Comparison of ENCODE assay signal across 17 cellular contexts in the genomic region with DNA sequence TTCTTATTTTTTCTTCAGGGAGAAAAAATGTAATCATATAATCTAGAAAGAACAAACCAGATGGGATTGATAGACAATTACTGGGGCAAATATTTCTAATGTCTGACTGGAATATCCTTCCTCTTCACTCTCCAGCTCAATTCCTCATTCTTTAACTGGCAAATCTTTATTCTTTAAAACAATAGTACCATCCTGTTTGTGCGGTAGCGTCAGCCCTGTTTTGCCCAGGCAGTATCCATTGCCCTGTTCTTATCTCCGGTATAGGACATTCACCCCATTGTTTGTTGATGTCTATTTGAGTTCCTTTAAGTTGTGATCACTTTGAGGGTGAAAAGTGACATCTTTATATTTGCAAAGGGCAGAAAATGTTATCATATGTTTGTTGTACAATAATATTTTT.
A peak's percentile ranks its signal among the peaks of the same experiment; 100 is the strongest.
DNase-seq lines count a peak whose midpoint lies in the region; ATAC-seq and TF ChIP-seq lines count a peak whose summit lies in the region.
"Had no signal": no experiment of that assay in that cellular context is flagged by ENCODE, and none has a peak within 500 bp of the region (broad histone marks: within the 10 kb centered on the region; RNA-seq: fewer than 3 reads in every experiment).

No MANE protein-coding gene starts in this region.

- peaks cover 0 to 4% of the 10 kb centered on the region in 2 experiments; a peak in 1 of 4 replicates for H3K4me1 ChIP-seq in SK-N-SH (ENCODE audit: control insufficient read depth in 1 of 2, insufficient read depth in 2 of 2, low read depth in 1 of 2, low read length in 1 of 2)
- H3K4me1 ChIP-seq in HAP-1 = no peaks in the 10 kb centered on the region; the same call in 1 of the 2 replicates
- H3K4me1 ChIP-seq: A549 had no signal

- H3K4me3 ChIP-seq in SK-N-SH (ENCODE audit: low read depth in 2 of 2, low read length in 1 of 2) (no peak overlapping the region), HAP-1 (no peak overlapping the region)
- H3K4me3 ChIP-seq: A549 had no signal

- H3K4me2 ChIP-seq in SK-N-SH = no peak overlapping the region
- H3K4me2 ChIP-seq: A549 had no signal

- peak overlapping the region; percentile 4; the same call in 1 of the 2 replicates for H3K9ac ChIP-seq in SK-N-SH

- H3K27ac Mint-ChIP-seq in osteocyte (ENCODE audit: unreplicated experiment) = peak overlapping the region; percentile 57
- H3K27ac Mint-ChIP-seq: CD4-positive, alpha-beta memory T cell; H9; IgD-negative memory B cell had no signal

- CTCF ChIA-PET in SK-N-SH (lab: Yijun Ruan, JAX) = no interaction called here

- no peaks in the 10 kb centered on the region for H3K9me2 ChIP-seq in SK-N-SH

- H3K27ac ChIP-seq in SK-N-SH (ENCODE audit: low read depth in 2 of 2, low read length in 1 of 2) = peak overlapping the region in 1 of 2 experiments; percentile 75; a peak in 3 of 4 replicates
- H3K27ac ChIP-seq: 22Rv1, A549, C4-2B had no signal

- no peaks in the 10 kb centered on the region for H3K27me3 Mint-ChIP-seq in osteocyte (ENCODE audit: unreplicated experiment)
- H3K27me3 Mint-ChIP-seq: CD4-positive, alpha-beta memory T cell; IgD-negative memory B cell had no signal

- H3K36me3 Mint-ChIP-seq in osteocyte (ENCODE audit: unreplicated experiment) = no peaks in the 10 kb centered on the region
- H3K36me3 Mint-ChIP-seq: CD4-positive, alpha-beta memory T cell; IgD-negative memory B cell had no signal

- no peaks in the 10 kb centered on the region for H3K27me3 ChIP-seq in SK-N-SH (ENCODE audit: insufficient read depth)
- H3K27me3 ChIP-seq in HAP-1 (ENCODE audit: low read depth) = peaks cover 3% of the 10 kb centered on the region; the same call in 1 of the 2 replicates

- no peak for ATAC-seq in SK-N-SH treated with all-trans-retinoic acid at 6 μM for 48 hours
- ATAC-seq in GM19395 (IDR thresholded peaks at IDR 0.05; ENCODE audit: unreplicated experiment) = no peak
- ATAC-seq: A549 had no signal

- H3K36me3 ChIP-seq in SK-N-SH (replicated peaks in 1 of 2; ENCODE audit: control insufficient read depth in 1 of 2, insufficient read depth in 2 of 2, low read length in 1 of 2) (no peaks in the 10 kb centered on the region), HAP-1 (replicated peaks) (no peaks in the 10 kb centered on the region)

- H3K4me1 Mint-ChIP-seq in osteocyte (ENCODE audit: unreplicated experiment) = peaks cover 50% of the 10 kb centered on the region
- H3K4me1 Mint-ChIP-seq: CD4-positive, alpha-beta memory T cell; IgD-negative memory B cell had no signal

- TF ChIP-seq CTCF in SK-N-SH (IDR thresholded peaks at IDR 0.05) (no peak), osteocyte (IDR thresholded peaks at IDR 0.05) (no peak)

- DNase-seq in SK-N-SH (no peak), glomerular endothelial cell (ENCODE audit: extremely low read depth, low read depth, low spot score) (peak; percentile 18), osteocyte (ENCODE audit: extremely low spot score, unreplicated experiment) (no peak), NCI-H774 (lab: John Stamatoyannopoulos, UW) (no peak), HAP-1 (ENCODE audit: low spot score in 2 of 2) (no peak)
- DNase-seq: AML-193; CD4-positive, alpha-beta memory T cell; DMS153; DMS79 treated with DMSO at 0.1 percent for 48 hours; GF-D8; H9 had no signal

- TF ChIP-seq RAD21 in SK-N-SH (IDR thresholded peaks at IDR 0.05; ENCODE audit: low read length) = no peak

- peaks cover 41% of the 10 kb centered on the region for H3F3A ChIP-seq in SK-N-SH (replicated peaks; ENCODE audit: insufficient read depth)

- no peak overlapping the region for H3K4me3 Mint-ChIP-seq in osteocyte (ENCODE audit: unreplicated experiment)
- H3K4me3 Mint-ChIP-seq: CD4-positive, alpha-beta memory T cell; H9; IgD-negative memory B cell had no signal

- H4K20me1 ChIP-seq in SK-N-SH (ENCODE audit: insufficient read depth) = no peaks in the 10 kb centered on the region

- TF ChIP-seq EP300 in SK-N-SH (IDR thresholded peaks at IDR 0.05; ENCODE audit: borderline replicate concordance in 1 of 2, low read depth in 1 of 2, low read length in 1 of 2) = no peak

- H2AFZ ChIP-seq in SK-N-SH (ENCODE audit: low read depth) = no peak overlapping the region

- 60% methylated on average over 3 of the region's 3 CpGs for WGBS in SK-N-SH (ENCODE audit: low lambda C conversion rate)

- no peaks in the 10 kb centered on the region for H3K9me3 ChIP-seq in SK-N-SH
- no peaks in the 10 kb centered on the region for H3K9me3 ChIP-seq in HAP-1
- H3K9me3 ChIP-seq: A549 had no signal

- POLR2A ChIA-PET in SK-N-SH (lab: Yijun Ruan, JAX) = no interaction called here

- in situ Hi-C loops in HAP-1 (cut with MboI; ENCODE audit: low sequenced_read_pairs) = no loop called here

- H3K9me3 Mint-ChIP-seq in osteocyte (ENCODE audit: unreplicated experiment) = no peaks in the 10 kb centered on the region
- H3K9me3 Mint-ChIP-seq: H9 had no signal

- no peaks in the 10 kb centered on the region for H3K79me2 ChIP-seq in SK-N-SH (ENCODE audit: insufficient read depth)

TF ChIP-seq in SK-N-SH, 30 proteins besides CTCF, POLR2A, EP300 and RAD21:
- TF ChIP-seq RXRA (IDR thresholded peaks at IDR 0.05; ENCODE audit: borderline replicate concordance, low read depth) (no peak), ELF1 (IDR thresholded peaks at IDR 0.05) (no peak), SIN3A (IDR thresholded peaks at IDR 0.05; ENCODE audit: borderline replicate concordance, low read depth, low read length) (no peak), SMC3 (IDR thresholded peaks at IDR 0.05; ENCODE audit: low read depth, low read length) (no peak), RCOR1 (IDR thresholded peaks at IDR 0.05; ENCODE audit: low read length) (no peak), FOXM1 (IDR thresholded peaks at IDR 0.05; ENCODE audit: low read depth) (no peak)

TF ChIP-seq in SK-N-SH treated with all-trans-retinoic acid at 6 μM for 48 hours, 23 proteins besides CTCF, POLR2A, EP300 and RAD21:
- TF ChIP-seq, protein P1, sequence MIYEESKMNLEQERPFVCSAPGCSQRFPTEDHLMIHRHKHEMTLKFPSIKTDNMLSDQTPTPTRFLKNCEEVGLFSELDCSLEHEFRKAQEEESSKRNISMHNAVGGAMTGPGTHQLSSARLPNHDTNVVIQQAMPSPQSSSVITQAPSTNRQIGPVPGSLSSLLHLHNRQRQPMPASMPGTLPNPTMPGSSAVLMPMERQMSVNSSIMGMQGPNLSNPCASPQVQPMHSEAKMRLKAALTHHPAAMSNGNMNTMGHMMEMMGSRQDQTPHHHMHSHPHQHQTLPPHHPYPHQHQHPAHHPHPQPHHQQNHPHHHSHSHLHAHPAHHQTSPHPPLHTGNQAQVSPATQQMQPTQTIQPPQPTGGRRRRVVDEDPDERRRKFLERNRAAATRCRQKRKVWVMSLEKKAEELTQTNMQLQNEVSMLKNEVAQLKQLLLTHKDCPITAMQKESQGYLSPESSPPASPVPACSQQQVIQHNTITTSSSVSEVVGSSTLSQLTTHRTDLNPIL (CRISPR knock-in tag; IDR thresholded peaks at IDR 0.05; ENCODE audit: low read depth) = no peak
- TF ChIP-seq ZFP3 (CRISPR knock-in tag; IDR thresholded peaks at IDR 0.05) (no peak), CSRNP3 (CRISPR knock-in tag; IDR thresholded peaks at IDR 0.05) (no peak), ZFP30 (CRISPR knock-in tag; IDR thresholded peaks at IDR 0.05) (no peak)
